In the genomic region with DNA sequence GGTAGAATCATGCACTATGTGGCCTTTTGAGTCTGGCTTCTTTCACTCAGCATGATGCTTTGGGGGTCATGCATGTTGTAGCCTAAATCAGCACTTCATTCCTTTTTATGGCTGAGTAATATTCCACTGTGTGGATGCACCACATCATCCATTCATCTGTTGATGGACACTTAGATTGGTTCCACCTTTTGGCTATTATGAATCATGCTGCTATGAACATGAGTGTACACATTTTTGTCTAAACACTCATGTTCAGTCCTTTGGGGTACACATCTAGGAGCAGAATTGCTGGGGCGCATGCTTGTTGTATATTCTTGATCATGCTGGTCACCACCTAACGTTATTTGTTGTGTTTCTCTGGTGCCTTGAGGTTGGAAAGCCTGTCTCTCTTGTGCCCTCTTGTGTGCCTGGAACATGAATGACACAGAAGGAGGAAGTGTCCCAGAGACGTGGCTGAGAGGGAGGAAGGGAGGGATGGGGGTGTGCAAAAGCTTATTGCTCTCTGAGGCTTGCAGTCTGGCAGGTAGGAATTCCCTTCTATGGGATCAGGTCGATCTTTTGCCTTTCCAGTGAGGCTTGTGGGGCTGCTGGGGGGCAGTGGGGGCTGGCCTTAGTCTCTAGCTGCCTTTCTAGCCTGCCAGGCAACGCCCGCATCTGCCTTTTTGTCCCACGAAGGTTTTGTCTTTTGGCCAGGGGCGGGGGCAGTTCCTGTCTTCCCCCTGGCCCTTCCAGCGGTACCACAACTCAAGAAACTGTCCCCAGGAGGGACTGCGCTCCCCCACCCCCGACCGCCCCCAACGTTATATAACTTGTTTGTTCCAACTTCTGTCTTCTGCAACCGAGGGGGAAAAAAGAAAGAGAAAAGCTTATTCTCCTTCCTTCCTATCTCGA, we compare ENCODE assay signal across 9 cellular contexts. TPM values are rescaled to one million over a fixed set of nuclear protein-coding genes. Genes with fewer than 3 reads are reported as not detected.
DNase-seq lines count a peak whose midpoint lies in the region; ATAC-seq and TF ChIP-seq lines count a peak whose summit lies in the region.
"Had no signal": no experiment of that assay in that cellular context is flagged by ENCODE, and none has a peak within 500 bp of the region (broad histone marks: within the 10 kb centered on the region; RNA-seq: fewer than 3 reads in every experiment).

No MANE protein-coding gene starts in this region.

- no peaks in the 10 kb centered on the region for H3K9me3 ChIP-seq in gastrocnemius medialis

- no peaks in the 10 kb centered on the region for H3K27me3 ChIP-seq in gastrocnemius medialis

- no peak overlapping the region for H3K4me3 ChIP-seq in gastrocnemius medialis
- H3K4me3 ChIP-seq: lung, SK-N-MC had no signal

- in situ Hi-C loops in gastrocnemius medialis (cut with MboI; ENCODE audit: low sequenced_read_pairs in 4 of 4) = no loop called here

- H3K27ac ChIP-seq in gastrocnemius medialis = peak overlapping the region in 2 of 4 donors; percentile 23 to 42
- H3K27ac ChIP-seq: SK-N-MC had no signal

- ATAC-seq in esophagus mucosa (peak; percentile 27), HG03571 (IDR thresholded peaks at IDR 0.05; ENCODE audit: unreplicated experiment) (no peak), gastrocnemius medialis (no peak), HG02870 (IDR thresholded peaks at IDR 0.05; ENCODE audit: unreplicated experiment) (no peak)
- ATAC-seq in stimulated activated naive B cell treated with anti-CD40 and anti-IgM and Interleukin-4, amounts not matched to agents 10 μg/mL and 1 μg/mL and 100 μg/mL, for 72 hours (replicated peaks) = peak; percentile 83 to 87

- H3K9me3 Mint-ChIP-seq in stimulated activated naive B cell treated with anti-CD40 and anti-IgM and Interleukin-4, amounts not matched to agents 10 μg/mL and 1 μg/mL and 100 μg/mL, for 72 hours = peaks cover 0 to 3% of the 10 kb centered on the region in 2 donors

- H3K36me3 Mint-ChIP-seq in stimulated activated naive B cell treated with anti-CD40 and anti-IgM and Interleukin-4, amounts not matched to agents 10 μg/mL and 1 μg/mL and 100 μg/mL, for 72 hours = peaks cover 6 to 22% of the 10 kb centered on the region in 2 donors

- H3K4me3 Mint-ChIP-seq in stimulated activated naive B cell treated with anti-CD40 and anti-IgM and Interleukin-4, amounts not matched to agents 10 μg/mL and 1 μg/mL and 100 μg/mL, for 72 hours = peak overlapping the region in 1 of 2 donors; percentile 21

- no peak for TF ChIP-seq POLR2A in gastrocnemius medialis (IDR thresholded peaks at IDR 0.05)

- peaks cover 28 to 30% of the 10 kb centered on the region in 2 donors for H3K4me1 ChIP-seq in gastrocnemius medialis

- H3K27ac Mint-ChIP-seq in stimulated activated naive B cell treated with anti-CD40 and anti-IgM and Interleukin-4, amounts not matched to agents 10 μg/mL and 1 μg/mL and 100 μg/mL, for 72 hours = no peak overlapping the region

- no peaks in the 10 kb centered on the region for H3K36me3 ChIP-seq in gastrocnemius medialis

- H3K27me3 Mint-ChIP-seq in stimulated activated naive B cell treated with anti-CD40 and anti-IgM and Interleukin-4, amounts not matched to agents 10 μg/mL and 1 μg/mL and 100 μg/mL, for 72 hours = no peaks in the 10 kb centered on the region

- TF ChIP-seq CTCF in gastrocnemius medialis (IDR thresholded peaks at IDR 0.05 in 4 of 5, conservative IDR thresholded peaks at IDR 0.05 in 1 of 5) = no peak

- intact Hi-C loops in gastrocnemius medialis (cut with DNase I; ENCODE audit: low total_unique reads) = no loop called here

- DNase-seq in NAMALWA (ENCODE audit: low spot score) (peak; percentile 40), gastrocnemius medialis (no peak)
- no peak for DNase-seq in stimulated activated naive B cell treated with anti-CD40 and anti-IgM and Interleukin-4, amounts not matched to agents 10 μg/mL and 1 μg/mL and 100 μg/mL, for 72 hours
- DNase-seq: stimulated activated CD8-positive, alpha-beta memory T cell treated with anti-CD3 and anti-CD28 coated beads, Interleukin-4, amount 100 ng/mL, for 48 hours had no signal

- H3K4me1 Mint-ChIP-seq in stimulated activated naive B cell treated with anti-CD40 and anti-IgM and Interleukin-4, amounts not matched to agents 10 μg/mL and 1 μg/mL and 100 μg/mL, for 72 hours = peaks cover 25 to 30% of the 10 kb centered on the region in 2 donors

RNA-seq across cellular contexts. Expression of a gene that starts 7.6 kb away (rescaled TPM):
- total RNA-seq in esophagus mucosa (5.6 TPM), gastrocnemius medialis (10 to 100 TPM in 1 of 4 donors, 1 to 10 TPM in 3; 5.2 to 12.0 (median 7.3) TPM)

RNA-seq across cellular contexts. Expression of a gene that starts 31.7 kb away (rescaled TPM):
- total RNA-seq in esophagus mucosa = 0.28 TPM
- total RNA-seq in gastrocnemius medialis = 1 to 10 TPM in 1 of 4 donors, under 1 TPM in 2, not detected in 1; 0.20 to 2.1 (median 0.36) TPM

RNA-seq across cellular contexts. Expression of a gene that starts 37.8 kb away (rescaled TPM):
- total RNA-seq in esophagus mucosa (7.9 TPM), gastrocnemius medialis (10 to 100 TPM; 14.9 to 61.6 (median 35.3) TPM)

RNA-seq across cellular contexts. Expression of a gene that starts 39.1 kb away (rescaled TPM):
- total RNA-seq in esophagus mucosa (4.0 TPM), gastrocnemius medialis (1 to 10 TPM; 2.8 to 8.8 (median 3.7) TPM)

RNA-seq across cellular contexts. Expression of a gene that starts 55.8 kb away (rescaled TPM):
- total RNA-seq in esophagus mucosa = 41.3 TPM
- total RNA-seq in gastrocnemius medialis = 100 to 1,000 TPM; 163 to 337 (median 187) TPM

Comparison
In these comparisons a context has a peak if more than half of its experiments do, and no peak if none do; other contexts are left out.
1. ATAC-seq: peak in esophagus mucosa (single experiment) and stimulated activated naive B cell treated with anti-CD40 and anti-IgM and Interleukin-4, amounts not matched to agents 10 μg/mL and 1 μg/mL and 100 μg/mL, for 72 hours (2 of 2); none in HG03571 (single experiment), gastrocnemius medialis (0 of 2) and HG02870 (single experiment).